9 cellular contexts compared by ENCODE assay signal in the genomic region with DNA sequence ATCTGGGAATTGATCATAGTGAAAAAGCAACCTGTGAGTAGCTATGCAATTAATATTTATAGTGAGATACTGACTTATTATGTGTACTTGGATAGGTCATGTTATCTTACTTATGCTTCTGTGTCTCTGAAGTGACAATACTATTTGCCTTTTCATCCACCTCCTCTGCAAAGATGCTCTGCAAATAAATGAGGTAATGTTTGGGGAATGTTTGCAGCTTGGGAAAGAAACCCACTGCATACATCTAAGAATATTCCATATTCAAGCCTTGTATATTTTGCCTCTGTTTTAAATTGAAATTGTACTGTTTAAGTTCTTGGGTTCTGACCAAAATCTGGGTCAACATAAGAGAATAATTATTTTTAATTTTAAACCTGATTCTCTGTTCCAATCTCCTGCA.
DNase-seq lines count a peak whose midpoint lies in the region; ATAC-seq and TF ChIP-seq lines count a peak whose summit lies in the region.
"Had no signal": no experiment of that assay in that cellular context is flagged by ENCODE, and none has a peak within 500 bp of the region (broad histone marks: within the 10 kb centered on the region; RNA-seq: fewer than 3 reads in every experiment).

No MANE protein-coding gene starts in this region.

- no peak for ATAC-seq in left cardiac atrium
- ATAC-seq in activated T-helper 17 cell treated with anti-CD3 and anti-CD28 coated beads, Interleukin-2, amount 50 U/mL, for 72 hours (replicated peaks): no peak
- ATAC-seq in aorta (ENCODE audit: low FRiP score): no peak
- no peak for ATAC-seq in GM19452 (IDR thresholded peaks at IDR 0.05; ENCODE audit: unreplicated experiment)

- peaks cover 22% of the 10 kb centered on the region for H3K27me3 Mint-ChIP-seq in activated T-helper 17 cell treated with anti-CD3 and anti-CD28 coated beads, Interleukin-2, amount 50 U/mL, for 72 hours
- peaks cover 34% of the 10 kb centered on the region for H3K27me3 Mint-ChIP-seq in activated T-helper 1 cell treated with anti-CD3 and anti-CD28 coated beads, Interleukin-12 subunit alpha, Interleukin-12 subunit beta, Interleukin-2, Interleukin-4 antibody, amounts not matched to agents 30 ng/mL and 10 ng/mL and 1 ng/mL, durations not matched to agents 14 hours and 24 hours and 36 hours (ENCODE audit: insufficient read depth)

- intact Hi-C loops in left ventricle myocardium inferior (cut with micrococcal nuclease) (no loop called here), left cardiac atrium (cut with DNase I) (loop anchor here in 1 of 2 donors (10.0 kb wide), 3 partner anchors 138 to 302 kb away; no protein-coding TSS in a partner anchor), aorta (cut with DNase I) (loop anchor here (2.0 to 10.0 kb wide), 4 partner anchors 100 to 302 kb away; no protein-coding TSS in a partner anchor)
- intact Hi-C loops in activated T-helper 1 cell treated with anti-CD3 and anti-CD28 coated beads, Interleukin-12 subunit alpha, Interleukin-12 subunit beta, Interleukin-2, Interleukin-4 antibody, amounts not matched to agents 30 ng/mL and 10 ng/mL and 1 ng/mL, durations not matched to agents 14 hours and 24 hours and 36 hours (cut with micrococcal nuclease): loop anchor here (10.0 kb wide), 1 partner anchor 268 kb away; the partner anchor contains the start of gene NOL4

- H3K4me1 ChIP-seq in left ventricle myocardium inferior: peaks cover 30% of the 10 kb centered on the region
- H3K4me1 ChIP-seq in aorta (ENCODE audit: control insufficient read depth in 1 of 2, insufficient read depth in 2 of 2, low read length in 2 of 2): peaks cover 0 to 2% of the 10 kb centered on the region in 2 donors

- H3K9me3 Mint-ChIP-seq in activated T-helper 17 cell treated with anti-CD3 and anti-CD28 coated beads, Interleukin-2, amount 50 U/mL, for 72 hours: no peaks in the 10 kb centered on the region
- no peaks in the 10 kb centered on the region for H3K9me3 Mint-ChIP-seq in activated T-helper 1 cell treated with anti-CD3 and anti-CD28 coated beads, Interleukin-12 subunit alpha, Interleukin-12 subunit beta, Interleukin-2, Interleukin-4 antibody, amounts not matched to agents 30 ng/mL and 10 ng/mL and 1 ng/mL, durations not matched to agents 14 hours and 24 hours and 36 hours

- no peaks in the 10 kb centered on the region for H3K36me3 Mint-ChIP-seq in activated T-helper 17 cell treated with anti-CD3 and anti-CD28 coated beads, Interleukin-2, amount 50 U/mL, for 72 hours (ENCODE audit: low read depth)
- H3K36me3 Mint-ChIP-seq in activated T-helper 1 cell treated with anti-CD3 and anti-CD28 coated beads, Interleukin-12 subunit alpha, Interleukin-12 subunit beta, Interleukin-2, Interleukin-4 antibody, amounts not matched to agents 30 ng/mL and 10 ng/mL and 1 ng/mL, durations not matched to agents 14 hours and 24 hours and 36 hours (ENCODE audit: low read depth): no peaks in the 10 kb centered on the region
- H3K36me3 Mint-ChIP-seq: CD8-positive, alpha-beta memory T cell had no signal

- H3K9me3 ChIP-seq in left ventricle myocardium inferior (replicated peaks) (no peaks in the 10 kb centered on the region), aorta (ENCODE audit: control insufficient read depth, low read length) (no peaks in the 10 kb centered on the region)

- no peak overlapping the region for H3K27ac Mint-ChIP-seq in activated T-helper 17 cell treated with anti-CD3 and anti-CD28 coated beads, Interleukin-2, amount 50 U/mL, for 72 hours
- no peak overlapping the region for H3K27ac Mint-ChIP-seq in activated T-helper 1 cell treated with anti-CD3 and anti-CD28 coated beads, Interleukin-12 subunit alpha, Interleukin-12 subunit beta, Interleukin-2, Interleukin-4 antibody, amounts not matched to agents 30 ng/mL and 10 ng/mL and 1 ng/mL, durations not matched to agents 14 hours and 24 hours and 36 hours
- H3K27ac Mint-ChIP-seq: CD8-positive, alpha-beta memory T cell had no signal

- H3K27ac ChIP-seq in left ventricle myocardium inferior (replicated peaks) (peak overlapping the region; percentile 95), aorta (ENCODE audit: low read depth in 1 of 2, low read length in 2 of 2) (no peak overlapping the region)

- H3K27me3 ChIP-seq in left ventricle myocardium inferior (ENCODE audit: low read depth) (peaks cover 5% of the 10 kb centered on the region), aorta (ENCODE audit: control insufficient read depth in 1 of 2, insufficient read depth in 2 of 2, low read length in 1 of 2) (no peaks in the 10 kb centered on the region)

- TF ChIP-seq CTCF in left ventricle myocardium inferior (IDR thresholded peaks at IDR 0.05; ENCODE audit: borderline replicate concordance): no peak

- peak overlapping the region; percentile 41 for H3K4me3 Mint-ChIP-seq in activated T-helper 17 cell treated with anti-CD3 and anti-CD28 coated beads, Interleukin-2, amount 50 U/mL, for 72 hours
- no peak overlapping the region for H3K4me3 Mint-ChIP-seq in activated T-helper 1 cell treated with anti-CD3 and anti-CD28 coated beads, Interleukin-12 subunit alpha, Interleukin-12 subunit beta, Interleukin-2, Interleukin-4 antibody, amounts not matched to agents 30 ng/mL and 10 ng/mL and 1 ng/mL, durations not matched to agents 14 hours and 24 hours and 36 hours
- H3K4me3 Mint-ChIP-seq: CD8-positive, alpha-beta memory T cell had no signal

- no peaks in the 10 kb centered on the region for H3K4me1 Mint-ChIP-seq in activated T-helper 17 cell treated with anti-CD3 and anti-CD28 coated beads, Interleukin-2, amount 50 U/mL, for 72 hours
- peaks cover 4% of the 10 kb centered on the region for H3K4me1 Mint-ChIP-seq in activated T-helper 1 cell treated with anti-CD3 and anti-CD28 coated beads, Interleukin-12 subunit alpha, Interleukin-12 subunit beta, Interleukin-2, Interleukin-4 antibody, amounts not matched to agents 30 ng/mL and 10 ng/mL and 1 ng/mL, durations not matched to agents 14 hours and 24 hours and 36 hours (ENCODE audit: low read depth)
- H3K4me1 Mint-ChIP-seq: CD8-positive, alpha-beta memory T cell had no signal

- H3K36me3 ChIP-seq in left ventricle myocardium inferior (no peaks in the 10 kb centered on the region), aorta (ENCODE audit: control insufficient read depth in 1 of 2, insufficient read depth in 2 of 2, low read length in 1 of 2) (no peaks in the 10 kb centered on the region)

- H3K4me3 ChIP-seq in left ventricle myocardium inferior: peak overlapping the region; percentile 78
- H3K4me3 ChIP-seq in aorta (ENCODE audit: low read length in 2 of 2): peak overlapping the region; percentile 66 to 95

- DNase-seq in left ventricle myocardium inferior: no peak
- DNase-seq in left cardiac atrium: no peak
- DNase-seq in left kidney (ENCODE audit: low read depth, low spot score): peak; percentile 36
- DNase-seq in aorta: no peak
- DNase-seq in AML-193 (lab: John Stamatoyannopoulos, UW): no peak
- no peak for DNase-seq in activated T-helper 1 cell treated with anti-CD3 and anti-CD28 coated beads, Interleukin-12 subunit alpha, Interleukin-12 subunit beta, Interleukin-2, Interleukin-4 antibody, amounts not matched to agents 30 ng/mL and 10 ng/mL and 1 ng/mL, durations not matched to agents 14 hours and 24 hours and 36 hours (ENCODE audit: low spot score)
- DNase-seq: CD8-positive, alpha-beta memory T cell had no signal
